16 cellular contexts compared by ENCODE assay signal in the genomic region with DNA sequence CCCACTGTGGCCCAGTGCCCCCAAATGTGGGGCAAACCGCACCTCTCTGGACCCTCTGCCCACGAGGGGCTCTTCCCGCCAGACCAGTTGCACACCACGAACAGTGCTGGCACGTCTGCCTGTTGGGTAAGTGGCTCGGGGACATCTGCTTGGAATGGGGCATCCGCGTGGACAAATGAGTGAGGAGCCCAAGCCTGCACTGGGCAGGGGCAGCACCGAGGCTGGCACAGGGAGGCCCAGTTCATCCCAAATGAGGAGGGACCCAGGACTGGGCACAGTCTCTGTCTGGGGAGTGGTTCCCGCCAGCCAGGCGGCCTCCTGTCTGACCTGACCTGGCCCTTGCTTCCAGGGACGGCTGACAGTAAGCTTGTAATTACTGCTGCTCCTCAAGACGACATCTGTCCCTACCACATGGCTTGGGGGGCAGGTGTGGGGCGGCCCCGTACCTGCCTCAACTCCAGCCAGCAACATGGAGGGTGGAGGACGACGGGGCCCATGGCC. TPM values are rescaled to one million over a fixed set of nuclear protein-coding genes. Genes with fewer than 3 reads are reported as not detected.
DNase-seq lines count a peak whose midpoint lies in the region; ATAC-seq and TF ChIP-seq lines count a peak whose summit lies in the region.
"Had no signal": no experiment of that assay in that cellular context is flagged by ENCODE, and none has a peak within 500 bp of the region (broad histone marks: within the 10 kb centered on the region; RNA-seq: fewer than 3 reads in every experiment).

No MANE protein-coding gene starts in this region.

- TF ChIP-seq CTCF in uterus (IDR thresholded peaks at IDR 0.05) = no peak
- TF ChIP-seq CTCF in foreskin keratinocyte (conservative IDR thresholded peaks at IDR 0.05) = no peak

- no peaks in the 10 kb centered on the region for H3K36me3 ChIP-seq in uterus
- H3K36me3 ChIP-seq: thoracic aorta had no signal

- peaks cover 19% of the 10 kb centered on the region for H3K4me1 Mint-ChIP-seq in activated naive CD8-positive, alpha-beta T cell (ENCODE audit: low read depth)
- peaks cover 17% of the 10 kb centered on the region for H3K4me1 Mint-ChIP-seq in activated naive CD8-positive, alpha-beta T cell treated with anti-CD3 and anti-CD28 coated beads for 36 hours
- H3K4me1 Mint-ChIP-seq in T-helper 17 cell (peaks cover 21% of the 10 kb centered on the region), immature natural killer cell (peaks cover 53 to 60% of the 10 kb centered on the region in 2 donors)

- H3K36me3 Mint-ChIP-seq in activated naive CD8-positive, alpha-beta T cell = no peaks in the 10 kb centered on the region
- no peaks in the 10 kb centered on the region for H3K36me3 Mint-ChIP-seq in activated naive CD8-positive, alpha-beta T cell treated with anti-CD3 and anti-CD28 coated beads for 36 hours
- H3K36me3 Mint-ChIP-seq in T-helper 17 cell (ENCODE audit: low read depth) = no peaks in the 10 kb centered on the region
- H3K36me3 Mint-ChIP-seq in immature natural killer cell = peaks cover 0 to 23% (median 22%) of the 10 kb centered on the region in 3 donors

- no peak overlapping the region for H3K4me3 ChIP-seq in uterus
- H3K4me3 ChIP-seq: thoracic aorta had no signal

- H3K9me3 Mint-ChIP-seq in activated naive CD8-positive, alpha-beta T cell (ENCODE audit: low read depth) = no peaks in the 10 kb centered on the region
- H3K9me3 Mint-ChIP-seq in activated naive CD8-positive, alpha-beta T cell treated with anti-CD3 and anti-CD28 coated beads for 36 hours = no peaks in the 10 kb centered on the region
- no peaks in the 10 kb centered on the region for H3K9me3 Mint-ChIP-seq in immature natural killer cell

- H3K4me1 ChIP-seq in uterus = peaks cover 7 to 19% of the 10 kb centered on the region in 2 donors
- no peaks in the 10 kb centered on the region for H3K4me1 ChIP-seq in foreskin keratinocyte

- H3K9me3 ChIP-seq in T-helper 17 cell (ENCODE audit: control insufficient read depth, low read length, poor library complexity, severe bottlenecking) = no peaks in the 10 kb centered on the region
- no peaks in the 10 kb centered on the region for H3K9me3 ChIP-seq in uterus
- H3K9me3 ChIP-seq: SK-N-SH, thoracic aorta had no signal

- DNase-seq in activated naive CD8-positive, alpha-beta T cell treated with anti-CD3 and anti-CD28 coated beads for 36 hours = no peak
- DNase-seq in T-helper 17 cell (no peak), immature natural killer cell (no peak), uterus (no peak), foreskin keratinocyte (no peak), retina (no peak), AG08395 (ENCODE audit: low spot score) (no peak)
- DNase-seq: activated naive CD4-positive, alpha-beta T cell treated with anti-CD3 and anti-CD28 coated beads, Interleukin-2, amount 50 U/mL, for 16 hours; hippocampal formation; NCI-H2081 treated with DMSO at 0.1 percent for 48 hours; NCI-H526; PC-3; SK-N-SH; stimulated activated CD4-positive, alpha-beta T cell treated with anti-CD3 and anti-CD28 coated beads, Interleukin-4, amount 100 ng/mL, for 24 hours had no signal

- intact Hi-C loops in uterus (cut with DNase I; ENCODE audit: low total_unique reads) = loop anchor here (5.0 kb wide), 1 partner anchor 78 kb away; a partner anchor contains a TSS

- TF ChIP-seq POLR2A in uterus (IDR thresholded peaks at IDR 0.05) = no peak

- H3K27ac Mint-ChIP-seq in activated naive CD8-positive, alpha-beta T cell = no peak overlapping the region
- H3K27ac Mint-ChIP-seq in activated naive CD8-positive, alpha-beta T cell treated with anti-CD3 and anti-CD28 coated beads for 36 hours = no peak overlapping the region
- peak overlapping the region; percentile 63 for H3K27ac Mint-ChIP-seq in T-helper 17 cell
- peak overlapping the region; percentile 92 to 98 (median 96) for H3K27ac Mint-ChIP-seq in immature natural killer cell

- H3K27me3 ChIP-seq in uterus (no peaks in the 10 kb centered on the region), foreskin keratinocyte (peaks cover 64% of the 10 kb centered on the region)

- peak overlapping the region; percentile 44 for H3K4me3 Mint-ChIP-seq in activated naive CD8-positive, alpha-beta T cell
- no peak overlapping the region for H3K4me3 Mint-ChIP-seq in activated naive CD8-positive, alpha-beta T cell treated with anti-CD3 and anti-CD28 coated beads for 36 hours
- H3K4me3 Mint-ChIP-seq in T-helper 17 cell (no peak overlapping the region), immature natural killer cell (peak overlapping the region; percentile 86 to 92 (median 88))

- ATAC-seq in T-helper 17 cell (no peak), foreskin keratinocyte (no peak)
- ATAC-seq: PC-3 had no signal

- H3K27ac ChIP-seq in uterus (peak overlapping the region; percentile 94 to 96), foreskin keratinocyte (no peak overlapping the region)
- H3K27ac ChIP-seq: thoracic aorta had no signal

- peaks cover 7% of the 10 kb centered on the region for H3K27me3 Mint-ChIP-seq in activated naive CD8-positive, alpha-beta T cell
- peaks cover 26% of the 10 kb centered on the region for H3K27me3 Mint-ChIP-seq in activated naive CD8-positive, alpha-beta T cell treated with anti-CD3 and anti-CD28 coated beads for 36 hours
- H3K27me3 Mint-ChIP-seq in T-helper 17 cell = peaks cover 16% of the 10 kb centered on the region
- H3K27me3 Mint-ChIP-seq in immature natural killer cell (ENCODE audit: low read depth in 3 of 3) = peaks cover 40 to 68% (median 43%) of the 10 kb centered on the region in 3 donors

RNA-seq across cellular contexts. Expression of a gene that starts 3.2 kb away (rescaled TPM):
- total RNA-seq in activated naive CD8-positive, alpha-beta T cell treated with anti-CD3 and anti-CD28 coated beads for 36 hours = 1 to 10 TPM; 6.5 to 6.8 TPM
- 1 to 10 TPM; 5.2 to 7.4 TPM for total RNA-seq in T-helper 17 cell
- 1,000 to 10,000 TPM in 2 of 3 donors, 100 to 1,000 TPM in 1; 603 to 1,685 (median 1,079) TPM for polyA plus RNA-seq in immature natural killer cell
- 100 to 1,000 TPM in 2 of 4 donors, 10 to 100 TPM in 2; 60.6 to 262 (median 115) TPM for total RNA-seq in uterus
- total RNA-seq in foreskin keratinocyte = 0.32 and 0.65 TPM in 2 replicates
- 0.12 and 0.41 TPM in 2 replicates for polyA plus RNA-seq in foreskin keratinocyte

RNA-seq across cellular contexts. Expression of a gene that starts 55.9 kb away (rescaled TPM):
- 1 to 10 TPM; 3.3 to 3.8 TPM for total RNA-seq in activated naive CD8-positive, alpha-beta T cell treated with anti-CD3 and anti-CD28 coated beads for 36 hours
- total RNA-seq in T-helper 17 cell (1 to 10 TPM; 2.1 to 2.6 TPM), uterus (10 to 100 TPM in 1 of 4 donors, 1 to 10 TPM in 2, under 1 TPM in 1; 0.77 to 13.5 (median 5.2) TPM), foreskin keratinocyte (0.17 and 0.35 TPM in 2 replicates)
- polyA plus RNA-seq in immature natural killer cell (1 to 10 TPM in 2 of 3 donors, not detected in 1; 1.3 to 2.4 TPM), foreskin keratinocyte (0.28 and 0.37 TPM in 2 replicates)
- total RNA-seq: PC-3 had no signal

Comparison
In these comparisons a context has a peak if more than half of its experiments do, and no peak if none do; other contexts are left out.
1. H3K4me3 Mint-ChIP-seq: peak in activated naive CD8-positive, alpha-beta T cell (single experiment) and immature natural killer cell (5 of 5); none in activated naive CD8-positive, alpha-beta T cell treated with anti-CD3 and anti-CD28 coated beads for 36 hours (single experiment) and T-helper 17 cell (single experiment).
2. H3K27ac Mint-ChIP-seq: peak in T-helper 17 cell (single experiment) and immature natural killer cell (6 of 6); none in activated naive CD8-positive, alpha-beta T cell (single experiment) and activated naive CD8-positive, alpha-beta T cell treated with anti-CD3 and anti-CD28 coated beads for 36 hours (single experiment).
3. RNA of a gene that starts 3.2 kb away (total RNA-seq): 60.6 to 262 TPM in uterus; 5.2 to 7.4 TPM in T-helper 17 cell, 6.5 to 6.8 TPM in activated naive CD8-positive, alpha-beta T cell treated with anti-CD3 and anti-CD28 coated beads for 36 hours and 0.32 to 0.65 TPM in foreskin keratinocyte; every median in the first group is over 4 times any median in the second.